In genomic region chr21:44299458-44300261, GRCh38 we compare ENCODE assay signal across 8 cellular contexts. TPM values are rescaled to one million over a fixed set of nuclear protein-coding genes. Genes with fewer than 3 reads are reported as not detected.
DNase-seq lines count a peak whose midpoint lies in the region; ATAC-seq and TF ChIP-seq lines count a peak whose summit lies in the region.

TSS of gene PFKL (plus strand) at chr21:44300053. CDS start at chr21:44300106, 53 bp downstream.

- ATAC-seq in HG02938 (IDR thresholded peaks at IDR 0.05; ENCODE audit: unreplicated experiment) (peak; percentile 33), lung (ENCODE audit: insufficient read depth, low FRiP score) (peak; percentile 55)
- ATAC-seq in activated CD8-positive, alpha-beta T cell treated with anti-CD3 and anti-CD28 coated beads, Interleukin-2, amount 10 ng/mL, durations not matched to agents 7 days and 5 days: peak; percentile 76

- no peak for TF ChIP-seq CTCF in lung (IDR thresholded peaks at IDR 0.05; ENCODE audit: control extremely low read depth, extremely low read depth)

- peaks cover 0 to 28% of the 10 kb centered on the region in 2 donors for H3K4me1 ChIP-seq in lung (ENCODE audit: control insufficient read depth in 2 of 2, insufficient read depth in 2 of 2, low read length in 2 of 2)

- DNase-seq in NCI-H82 (lab: John Stamatoyannopoulos, UW) (peak; percentile 70), NCI-H82 treated with DMSO at 0.1 percent for 48 hours (lab: John Stamatoyannopoulos, UW; ENCODE audit: unreplicated experiment) (no peak), NCI-H460 (ENCODE audit: extremely low read depth, low read depth) (peak; percentile 27), lung (ENCODE audit: low spot score) (peak; percentile 59)
- peak; percentile 82 for DNase-seq in activated CD8-positive, alpha-beta T cell treated with anti-CD3 and anti-CD28 coated beads, Interleukin-2, amount 10 ng/mL, durations not matched to agents 7 days and 5 days
- peak; percentile 31 for DNase-seq in effector CD8-positive, alpha-beta T cell (lab: John Stamatoyannopoulos, UW)
- DNase-seq in stimulated activated CD4-positive, alpha-beta T cell treated with anti-CD3 and anti-CD28 coated beads, TNF-alpha, amount 100 ng/mL, for 4 hours (ENCODE audit: low read depth in 3 of 3): peak in 2 of 3 experiments; percentile 31 to 53

- no peaks in the 10 kb centered on the region for H3K27me3 Mint-ChIP-seq in activated CD8-positive, alpha-beta T cell treated with anti-CD3 and anti-CD28 coated beads, Interleukin-2, amount 10 ng/mL, durations not matched to agents 7 days and 5 days (ENCODE audit: low read depth)

- no peaks in the 10 kb centered on the region for H3K36me3 ChIP-seq in lung (ENCODE audit: control insufficient read depth in 2 of 2, insufficient read depth in 2 of 2, low read length in 2 of 2)

- H3K4me1 Mint-ChIP-seq in activated CD8-positive, alpha-beta T cell treated with anti-CD3 and anti-CD28 coated beads, Interleukin-2, amount 10 ng/mL, durations not matched to agents 7 days and 5 days (ENCODE audit: low read depth): peaks cover 59% of the 10 kb centered on the region

- peak within 1 kb of the TSS; percentile 71 for H3K4me3 ChIP-seq in lung

- POLR2A ChIA-PET in activated CD8-positive, alpha-beta T cell treated with anti-CD3 and anti-CD28 coated beads, Interleukin-2, amount 10 ng/mL, durations not matched to agents 7 days and 5 days (lab: Charles Lee): interaction anchor here (0.6 to 0.7 kb wide), 2 partner anchors 13 to 26 kb away, joined by 4 read pairs; no protein-coding TSS in a partner anchor

- peak within 1 kb of the TSS; percentile 97 for H3K27ac Mint-ChIP-seq in activated CD8-positive, alpha-beta T cell treated with anti-CD3 and anti-CD28 coated beads, Interleukin-2, amount 10 ng/mL, durations not matched to agents 7 days and 5 days

- CTCF ChIA-PET in activated CD8-positive, alpha-beta T cell treated with anti-CD3 and anti-CD28 coated beads, Interleukin-2, amount 10 ng/mL, durations not matched to agents 7 days and 5 days (lab: Charles Lee): no interaction called here

- H3K36me3 Mint-ChIP-seq in activated CD8-positive, alpha-beta T cell treated with anti-CD3 and anti-CD28 coated beads, Interleukin-2, amount 10 ng/mL, durations not matched to agents 7 days and 5 days (ENCODE audit: low read depth): peaks cover 15% of the 10 kb centered on the region

- no peaks in the 10 kb centered on the region for H3K9me3 Mint-ChIP-seq in activated CD8-positive, alpha-beta T cell treated with anti-CD3 and anti-CD28 coated beads, Interleukin-2, amount 10 ng/mL, durations not matched to agents 7 days and 5 days (ENCODE audit: insufficient read depth)

- no peaks in the 10 kb centered on the region for H3K9me3 ChIP-seq in lung (ENCODE audit: control insufficient read depth in 2 of 2, insufficient read depth in 1 of 2, low read length in 1 of 2)

- 1% methylated on average over 45 to 94 of the region's 94 CpGs for WGBS in lung, 2 donors

- no peaks in the 10 kb centered on the region for H3K27me3 ChIP-seq in lung (ENCODE audit: control insufficient read depth, insufficient read depth)

- peak within 1 kb of the TSS; percentile 80 to 90 for H3K27ac ChIP-seq in lung (ENCODE audit: low read depth in 1 of 2, low read length in 1 of 2)

- peak within 1 kb of the TSS; percentile 90 for H3K4me3 Mint-ChIP-seq in activated CD8-positive, alpha-beta T cell treated with anti-CD3 and anti-CD28 coated beads, Interleukin-2, amount 10 ng/mL, durations not matched to agents 7 days and 5 days

RNA-seq across cellular contexts. Expression of gene PFKL, which starts in this region (rescaled TPM):
- total RNA-seq in NCI-H460 (2014; rRNA removed; shearing (Covaris generic)): 70.8 and 71.0 TPM in 2 replicates
- 208 and 271 TPM in 2 replicates for polyA plus RNA-seq in NCI-H460 (2014; cell fraction: nucleus; rRNA removed)
- 100 to 1,000 TPM; 191 to 199 TPM for total RNA-seq in activated CD8-positive, alpha-beta T cell treated with anti-CD3 and anti-CD28 coated beads, Interleukin-2, amount 10 ng/mL, durations not matched to agents 7 days and 5 days
- total RNA-seq in lung: 100 to 1,000 TPM in 1 of 2 donors, 10 to 100 TPM in 1; 99.0 to 129 TPM
- 100 to 1,000 TPM in 1 of 2 donors, 10 to 100 TPM in 1; 63.4 to 106 TPM for polyA plus RNA-seq in lung
